8 cellular contexts compared by ENCODE assay signal in the genomic region with DNA sequence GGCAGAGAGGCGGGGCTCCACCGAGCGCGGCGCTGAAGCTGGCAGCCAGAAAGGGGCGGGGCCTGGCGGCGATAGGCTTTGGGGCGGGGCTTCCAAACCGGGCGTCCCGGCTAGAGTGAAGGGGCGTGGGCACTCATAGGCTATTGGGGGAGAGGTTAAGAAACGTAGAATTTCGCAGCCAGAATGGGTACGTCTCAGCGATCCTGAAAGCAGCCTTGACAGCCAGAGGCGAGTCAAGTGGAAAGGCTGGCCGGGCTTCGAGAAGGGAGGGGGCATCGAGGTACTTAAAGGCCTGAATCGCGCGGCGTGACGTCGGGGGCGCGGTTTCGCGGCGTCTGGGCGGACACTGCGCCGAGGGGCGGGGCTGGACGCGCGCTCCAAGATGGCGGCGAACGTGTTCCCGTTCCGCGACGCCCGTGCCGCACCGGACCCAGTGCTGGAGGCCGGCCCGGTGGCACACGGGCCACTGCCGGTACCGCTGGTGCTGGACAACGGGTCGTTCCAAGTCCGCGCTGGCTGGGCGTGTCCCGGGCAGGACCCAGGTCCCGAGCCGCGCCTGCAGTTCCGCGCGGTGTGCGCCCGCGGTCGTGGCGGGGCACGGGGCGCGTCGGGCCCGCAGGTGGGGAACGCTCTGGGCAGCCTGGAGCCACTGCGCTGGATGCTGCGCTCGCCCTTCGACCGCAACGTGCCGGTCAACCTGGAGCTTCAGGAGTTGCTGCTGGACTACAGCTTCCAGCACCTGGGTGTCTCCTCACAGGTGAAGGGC. TPM values are rescaled to one million over a fixed set of nuclear protein-coding genes. Genes with fewer than 3 reads are reported as not detected.
DNase-seq lines count a peak whose midpoint lies in the region; ATAC-seq and TF ChIP-seq lines count a peak whose summit lies in the region.

Gene ACTR5 (plus strand): TSS at position 364 of the 766 bp plus-strand sequence. CDS start 19 bp downstream, at position 383.

- TF ChIP-seq CTCF in AG09319 (IDR thresholded peaks at IDR 0.05; ENCODE audit: low read depth, low read length) (no peak), activated B cell treated with CpG ODN at 0.5 μM for 24 hours (IDR thresholded peaks at IDR 0.05) (no peak), cardiac fibroblast (IDR thresholded peaks at IDR 0.05; ENCODE audit: low read depth, low read length) (no peak)

- H3K27me3 Mint-ChIP-seq in activated B cell treated with CpG ODN at 0.5 μM for 24 hours, result peaks cover 7% of the 10 kb centered on the region

- ATAC-seq in GM19035 (IDR thresholded peaks at IDR 0.05; ENCODE audit: unreplicated experiment), result peak; percentile 89
- ATAC-seq in HG03280 (IDR thresholded peaks at IDR 0.05; ENCODE audit: unreplicated experiment), result peak; percentile 90
- peak; percentile 92 for ATAC-seq in activated B cell treated with CpG ODN at 0.5 μM for 24 hours (ENCODE audit: low read depth)

- H3K4me3 ChIP-seq in cardiac fibroblast (replicated peaks in 1 of 2; ENCODE audit: low read depth in 2 of 2, low read length in 2 of 2), result peak within 1 kb of the TSS; percentile 75 to 93

- POLR2A ChIA-PET in activated B cell treated with CpG ODN at 0.5 μM for 24 hours (lab: Charles Lee), result interaction anchor here (0.6 to 2.1 kb wide), 13 partner anchors 57 to 313 kb away, joined by 3 to 10 read pairs (median 5); partner anchors contain the start of genes DHX35, PPP1R16B and SNHG17

- H3K4me1 Mint-ChIP-seq in activated B cell treated with CpG ODN at 0.5 μM for 24 hours, result peaks cover 27% of the 10 kb centered on the region

- peak; percentile 46 for DNase-seq in AG09319 (ENCODE audit: extremely low read depth, low read depth)
- DNase-seq in NCI-H226, result peak; percentile 66
- DNase-seq in activated B cell treated with CpG ODN at 0.5 μM for 24 hours, result peak; percentile 96
- DNase-seq in cardiac fibroblast (ENCODE audit: low read depth in 2 of 2), result peak; percentile 89 to 91
- peak; percentile 80 for DNase-seq in inferior parietal cortex (ENCODE audit: extremely low spot score)
- peak; percentile 74 for DNase-seq in smooth muscle cell of the brain vasculature (ENCODE audit: low read depth, low spot score)

- intact Hi-C loops in activated B cell treated with CpG ODN at 0.5 μM for 24 hours (cut with micrococcal nuclease), result loop anchor here (1.0 to 5.0 kb wide), 9 partner anchors 17 to 301 kb away; partner anchors contain the start of genes DHX35, FAM83D, PPP1R16B and RALGAPB

- H3K9me3 Mint-ChIP-seq in activated B cell treated with CpG ODN at 0.5 μM for 24 hours, result no peaks in the 10 kb centered on the region

- CTCF ChIA-PET in activated B cell treated with CpG ODN at 0.5 μM for 24 hours (lab: Charles Lee), result interaction anchor here (1.3 to 2.1 kb wide), 4 partner anchors 16 to 144 kb away, joined by 3 to 8 read pairs (median 6); partner anchors contain the start of gene PPP1R16B

- peak within 1 kb of the TSS; percentile 97 for H3K4me3 Mint-ChIP-seq in activated B cell treated with CpG ODN at 0.5 μM for 24 hours

- H3K36me3 Mint-ChIP-seq in activated B cell treated with CpG ODN at 0.5 μM for 24 hours (ENCODE audit: low read depth), result peaks cover 24% of the 10 kb centered on the region

- H3K27ac Mint-ChIP-seq in activated B cell treated with CpG ODN at 0.5 μM for 24 hours, result peak within 1 kb of the TSS; percentile 99

RNA-seq across cellular contexts. Expression of gene ACTR5, which starts in this region (rescaled TPM):
- total RNA-seq in activated B cell treated with CpG ODN at 0.5 μM for 24 hours, result 12.8 and 13.7 TPM in 2 replicates

Comparison
In these comparisons a context has a peak if more than half of its experiments do, and no peak if none do; other contexts are left out.
1. Peak in every context shown above with its lines: DNase-seq, ATAC-seq and H3K4me3 ChIP-seq.
2. DNase-seq: peak in every context shown above with its lines; median percentile 96 in activated B cell treated with CpG ODN at 0.5 μM for 24 hours; 90 in cardiac fibroblast; 80 in inferior parietal cortex; 74 in smooth muscle cell of the brain vasculature; 66 in NCI-H226; 46 in AG09319.